14 cellular contexts compared by ENCODE assay signal in genomic region chr1:26372039-26372438, GRCh38. TPM values are rescaled to one million over a fixed set of nuclear protein-coding genes. Genes with fewer than 3 reads are reported as not detected.
DNase-seq lines count a peak whose midpoint lies in the region; ATAC-seq and TF ChIP-seq lines count a peak whose summit lies in the region.
"Had no signal": no experiment of that assay in that cellular context is flagged by ENCODE, and none has a peak within 500 bp of the region (broad histone marks: within the 10 kb centered on the region; RNA-seq: fewer than 3 reads in every experiment).

No MANE protein-coding gene starts in this region.

- peaks cover 0 to 7% (median 3%) of the 10 kb centered on the region in 8 donors for H3K9me3 Mint-ChIP-seq in CD4-positive, alpha-beta memory T cell
- H3K9me3 Mint-ChIP-seq in HFFc6, result peaks cover 5% of the 10 kb centered on the region; the same call in 1 of the 2 replicates
- H3K9me3 Mint-ChIP-seq in effector memory CD8-positive, alpha-beta T cell, result no peaks in the 10 kb centered on the region

- POLR2A ChIA-PET in CD4-positive, alpha-beta memory T cell (lab: Charles Lee; ENCODE audit: partially characterized antibody), result interaction anchor here (1.0 to 5.2 kb wide), 5 partner anchors 13 to 92 kb away, joined by 3 to 60 read pairs (median 4); partner anchors contain the start of genes CD52 and SH3BGRL3

- ATAC-seq in effector memory CD8-positive, alpha-beta T cell (replicated peaks), result no peak
- ATAC-seq in GM19328 (IDR thresholded peaks at IDR 0.05; ENCODE audit: unreplicated experiment), result no peak
- no peak for ATAC-seq in GM19035 (IDR thresholded peaks at IDR 0.05; ENCODE audit: unreplicated experiment)

- no peaks in the 10 kb centered on the region for H3K27me3 Mint-ChIP-seq in CD4-positive, alpha-beta memory T cell
- H3K27me3 Mint-ChIP-seq in HFFc6 (ENCODE audit: insufficient read depth), result peaks cover 4% of the 10 kb centered on the region
- peaks cover 0 to 6% of the 10 kb centered on the region in 2 donors for H3K27me3 Mint-ChIP-seq in effector memory CD8-positive, alpha-beta T cell

- TF ChIP-seq CTCF in HFFc6 (IDR thresholded peaks at IDR 0.05), result no peak

- no peaks in the 10 kb centered on the region for H3K36me3 Mint-ChIP-seq in CD4-positive, alpha-beta memory T cell
- H3K36me3 Mint-ChIP-seq in HFFc6 (ENCODE audit: low read depth), result no peaks in the 10 kb centered on the region; the same call in 1 of the 2 replicates
- H3K36me3 Mint-ChIP-seq in effector memory CD8-positive, alpha-beta T cell (ENCODE audit: insufficient read depth), result peaks cover 5% of the 10 kb centered on the region
- H3K36me3 Mint-ChIP-seq: activated naive CD4-positive, alpha-beta T cell treated with anti-CD3 and anti-CD28 coated beads, Interleukin-2, amount 50 U/mL, for 72 hours had no signal

- no peaks in the 10 kb centered on the region for H3K27me3 ChIP-seq in CD4-positive, alpha-beta memory T cell (ENCODE audit: insufficient read depth, low read length)
- H3K27me3 ChIP-seq: colonic mucosa had no signal

- H3K36me3 ChIP-seq in CD4-positive, alpha-beta memory T cell (ENCODE audit: insufficient read depth, low read length), result no peaks in the 10 kb centered on the region
- H3K36me3 ChIP-seq: colonic mucosa, thoracic aorta had no signal

- no peak for DNase-seq in CD4-positive, alpha-beta memory T cell
- DNase-seq in HFFc6 (peak; percentile 17), glomerular visceral epithelial cell (ENCODE audit: extremely low spot score) (no peak)
- no peak for DNase-seq in effector memory CD8-positive, alpha-beta T cell
- DNase-seq: colonic mucosa, NCI-H1417, PC-9, small intestine, T-helper 9 cell had no signal

- intact Hi-C loops in CD4-positive, alpha-beta memory T cell (cut with micrococcal nuclease), result no loop called here

- H3K4me3 Mint-ChIP-seq in CD4-positive, alpha-beta memory T cell, result peak overlapping the region in 7 of 8 donors; percentile 8 to 81 (median 61)
- no peak overlapping the region for H3K4me3 Mint-ChIP-seq in HFFc6
- peak overlapping the region; percentile 76 to 84 for H3K4me3 Mint-ChIP-seq in effector memory CD8-positive, alpha-beta T cell

- H3K4me1 Mint-ChIP-seq in CD4-positive, alpha-beta memory T cell, result peaks cover 60 to 86% (median 73%) of the 10 kb centered on the region in 4 donors
- H3K4me1 Mint-ChIP-seq in HFFc6 (ENCODE audit: low read depth), result peaks cover 47% of the 10 kb centered on the region
- peaks cover 71 to 76% of the 10 kb centered on the region in 2 donors for H3K4me1 Mint-ChIP-seq in effector memory CD8-positive, alpha-beta T cell (ENCODE audit: low read depth in 2 of 2)

- peak overlapping the region; percentile 75 to 96 (median 86) for H3K27ac Mint-ChIP-seq in CD4-positive, alpha-beta memory T cell
- H3K27ac Mint-ChIP-seq in HFFc6, result no peak overlapping the region
- H3K27ac Mint-ChIP-seq in effector memory CD8-positive, alpha-beta T cell, result peak overlapping the region in 1 of 2 donors; percentile 3

- H3K27ac ChIP-seq in CD4-positive, alpha-beta memory T cell (ENCODE audit: low read depth, low read length), result no peak overlapping the region
- H3K27ac ChIP-seq: colonic mucosa, PC-9, thoracic aorta had no signal

- peaks cover 94% of the 10 kb centered on the region for H3K4me1 ChIP-seq in CD4-positive, alpha-beta memory T cell (ENCODE audit: insufficient read depth, low read length)
- H3K4me1 ChIP-seq: colonic mucosa had no signal

- H3K9me3 ChIP-seq in CD4-positive, alpha-beta memory T cell (ENCODE audit: control insufficient read depth in 1 of 2, low read length in 2 of 2), result no peaks in the 10 kb centered on the region
- H3K9me3 ChIP-seq: colonic mucosa, thoracic aorta had no signal

- H3K4me3 ChIP-seq in CD4-positive, alpha-beta memory T cell (ENCODE audit: low read length in 2 of 2), result peak overlapping the region in 1 of 2 donors; percentile 18
- H3K4me3 ChIP-seq: colonic mucosa, PC-9, thoracic aorta had no signal

- CTCF ChIA-PET in CD4-positive, alpha-beta memory T cell (lab: Charles Lee; ENCODE audit: partially characterized antibody), result interaction anchor here (1.4 to 15.0 kb wide), 2 partner anchors 65 to 89 kb away, joined by 3 to 307 read pairs; partner anchors contain the start of gene SH3BGRL3

RNA-seq across cellular contexts. Expression of gene ZNF683, which starts 0.5 kb away (rescaled TPM):
- not detected for total RNA-seq in CD4-positive, alpha-beta memory T cell
- polyA plus RNA-seq in CD4-positive, alpha-beta memory T cell, result under 1 TPM; 0.49 to 0.63 TPM
- not detected for total RNA-seq in HFFc6 (2021; fragmentation: NEBNext Ultra II Directional; extraction: Animal tissue kit (Norgen Biotek cat#: 25700))
- total RNA-seq: activated naive CD4-positive, alpha-beta T cell treated with anti-CD3 and anti-CD28 coated beads, Interleukin-2, amount 50 U/mL, for 72 hours; fibroblast of lung; PC-9; thoracic aorta had no signal
- polyA plus RNA-seq: fibroblast of lung had no signal

RNA-seq across cellular contexts. Expression of gene CRYBG2, which starts 18.1 kb away (rescaled TPM):
- 1 to 10 TPM; 5.7 to 6.7 TPM for total RNA-seq in CD4-positive, alpha-beta memory T cell
- polyA plus RNA-seq in CD4-positive, alpha-beta memory T cell, result 1 to 10 TPM in 1 of 2 donors, under 1 TPM in 1; 0.27 to 3.8 TPM
- total RNA-seq in HFFc6 (2021; fragmentation: NEBNext Ultra II Directional; extraction: Animal tissue kit (Norgen Biotek cat#: 25700)), result not detected
- total RNA-seq: fibroblast of lung, thoracic aorta had no signal
- polyA plus RNA-seq: fibroblast of lung had no signal

RNA-seq across cellular contexts. Expression of gene LIN28A, which starts 38.6 kb away (rescaled TPM):
- not detected for total RNA-seq in CD4-positive, alpha-beta memory T cell
- polyA plus RNA-seq in CD4-positive, alpha-beta memory T cell, result not detected
- not detected for total RNA-seq in HFFc6 (2021; fragmentation: NEBNext Ultra II Directional; extraction: Animal tissue kit (Norgen Biotek cat#: 25700))
- total RNA-seq: activated naive CD4-positive, alpha-beta T cell treated with anti-CD3 and anti-CD28 coated beads, Interleukin-2, amount 50 U/mL, for 72 hours; fibroblast of lung; PC-9; thoracic aorta had no signal
- polyA plus RNA-seq: small intestine had no signal

RNA-seq across cellular contexts. Expression of gene CD52, which starts 54.3 kb away (rescaled TPM):
- 1,000 to 10,000 TPM; 1,302 to 1,324 TPM for total RNA-seq in CD4-positive, alpha-beta memory T cell
- over 10,000 TPM in 1 of 2 donors, 1,000 to 10,000 TPM in 1; 8,660 to 12,303 TPM for polyA plus RNA-seq in CD4-positive, alpha-beta memory T cell
- not detected for total RNA-seq in HFFc6 (2021; fragmentation: NEBNext Ultra II Directional; extraction: Animal tissue kit (Norgen Biotek cat#: 25700))
- total RNA-seq: fibroblast of lung had no signal

Comparison
In these comparisons a context has a peak if more than half of its experiments do, and no peak if none do; other contexts are left out.
1. RNA of gene CRYBG2, which starts 18.1 kb away (total RNA-seq): 5.7 to 6.7 TPM in CD4-positive, alpha-beta memory T cell; not detected in HFFc6; every median in the first group is over 4 times any median in the second.